Comparison of ENCODE assay signal across 19 cellular contexts in the genomic region with DNA sequence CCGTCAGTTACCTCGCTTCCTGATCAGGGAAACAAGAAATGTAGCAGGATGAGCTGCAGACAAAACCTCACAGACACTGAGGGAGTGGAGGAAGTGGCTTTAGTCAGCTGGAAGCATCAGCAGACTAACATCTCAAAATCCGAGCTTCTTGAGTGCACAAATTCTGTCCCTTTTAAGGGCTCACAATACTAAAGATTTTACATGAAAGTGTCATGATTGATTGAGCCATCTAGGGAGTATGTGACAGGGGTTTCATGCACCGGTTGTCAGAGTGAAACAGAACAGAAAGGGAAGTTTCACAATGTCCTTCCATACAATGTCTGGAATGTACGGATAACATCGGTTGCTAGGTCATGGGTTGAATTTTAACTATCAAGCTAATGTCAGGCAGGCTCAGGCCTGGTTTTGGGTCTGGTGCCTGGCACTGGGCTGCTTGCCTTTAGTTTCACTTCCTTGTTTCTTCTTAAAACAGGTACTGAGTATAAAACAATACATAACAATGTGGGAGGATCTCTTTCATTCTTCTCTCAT.
DNase-seq lines count a peak whose midpoint lies in the region; ATAC-seq lines count a peak whose summit lies in the region.
"Had no signal": no experiment of that assay in that cellular context is flagged by ENCODE, and none has a peak within 500 bp of the region (broad histone marks: within the 10 kb centered on the region; RNA-seq: fewer than 3 reads in every experiment).

No MANE protein-coding gene starts in this region.

- peak; percentile 62 for DNase-seq in glomerular visceral epithelial cell (ENCODE audit: extremely low spot score)
- DNase-seq in NCI-H1930 (lab: John Stamatoyannopoulos, UW) = no peak
- DNase-seq in effector memory CD8-positive, alpha-beta T cell = no peak
- no peak for DNase-seq in NCI-H345 treated with DMSO at 0.1 percent for 48 hours (lab: John Stamatoyannopoulos, UW; ENCODE audit: unreplicated experiment)
- DNase-seq: activated gamma-delta T cell; anterior cingulate cortex; DMS 273 treated with DMSO at 0.1 percent for 48 hours; islet precursor cell; Karpas-422; midbrain; NCI-H146; NCI-H446 treated with DMSO at 0.1 percent for 48 hours; stimulated activated CD4-positive, alpha-beta T cell treated with anti-CD3 and anti-CD28 coated beads, Interleukin-2, amount 100 ng/mL, for 48 hours had no signal

- no peaks in the 10 kb centered on the region for H3K27me3 Mint-ChIP-seq in effector memory CD8-positive, alpha-beta T cell

- no peaks in the 10 kb centered on the region for H3K4me1 Mint-ChIP-seq in effector memory CD8-positive, alpha-beta T cell (ENCODE audit: low read depth in 2 of 2)

- no peak overlapping the region for H3K4me3 Mint-ChIP-seq in effector memory CD8-positive, alpha-beta T cell

- H3K27ac Mint-ChIP-seq in effector memory CD8-positive, alpha-beta T cell = no peak overlapping the region

- ATAC-seq in GM19035 (IDR thresholded peaks at IDR 0.05; ENCODE audit: unreplicated experiment) (peak; percentile 56), HG02678 (IDR thresholded peaks at IDR 0.05; ENCODE audit: unreplicated experiment) (peak; percentile 49), HG03571 (IDR thresholded peaks at IDR 0.05; ENCODE audit: unreplicated experiment) (peak; percentile 47), GM18909 (IDR thresholded peaks at IDR 0.05; ENCODE audit: poor library complexity, unreplicated experiment) (no peak)
- no peak for ATAC-seq in effector memory CD8-positive, alpha-beta T cell (replicated peaks)
- ATAC-seq: Panc1, sciatic nerve had no signal

- H3K9me3 Mint-ChIP-seq in effector memory CD8-positive, alpha-beta T cell = peaks cover 0 to 2% of the 10 kb centered on the region in 2 donors

- H3K36me3 Mint-ChIP-seq in effector memory CD8-positive, alpha-beta T cell (ENCODE audit: insufficient read depth) = no peaks in the 10 kb centered on the region

Comparison
In these comparisons a context has a peak if more than half of its experiments do, and no peak if none do; other contexts are left out.
1. ATAC-seq: peak in GM19035 (single experiment), HG02678 (single experiment) and HG03571 (single experiment); none in GM18909 (single experiment) and effector memory CD8-positive, alpha-beta T cell (single experiment).